8 cellular contexts compared by ENCODE assay signal in genomic region chr10:123007558-123008378, GRCh38. TPM values are rescaled to one million over a fixed set of nuclear protein-coding genes. Genes with fewer than 3 reads are reported as not detected.
A peak's percentile ranks its signal among the peaks of the same experiment; 100 is the strongest.
DNase-seq lines count a peak whose midpoint lies in the region; ATAC-seq and TF ChIP-seq lines count a peak whose summit lies in the region.

No MANE protein-coding gene starts in this region.

- H3K27ac Mint-ChIP-seq in activated CD8-positive, alpha-beta T cell treated with anti-CD3 and anti-CD28 coated beads for 36 hours, result peak overlapping the region; percentile 99
- H3K27ac Mint-ChIP-seq in stimulated activated naive CD8-positive, alpha-beta T cell treated with anti-CD3 and anti-CD28 coated beads, Interleukin-15, amount 100 ng/mL, for 72 hours, result peak overlapping the region; percentile 98 to 100

- H3K9me3 Mint-ChIP-seq in activated CD8-positive, alpha-beta T cell treated with anti-CD3 and anti-CD28 coated beads for 36 hours, result no peaks in the 10 kb centered on the region
- H3K9me3 Mint-ChIP-seq in stimulated activated naive CD8-positive, alpha-beta T cell treated with anti-CD3 and anti-CD28 coated beads, Interleukin-15, amount 100 ng/mL, for 72 hours, result no peaks in the 10 kb centered on the region

- intact Hi-C loops in activated CD8-positive, alpha-beta T cell treated with anti-CD3 and anti-CD28 coated beads for 36 hours (cut with micrococcal nuclease), result loop anchor here (2.0 kb wide), 1 partner anchor 53 kb away; the partner anchor contains the start of gene C10orf88

- peaks cover 7% of the 10 kb centered on the region for H3K4me1 ChIP-seq in mucosa of stomach (ENCODE audit: control insufficient read depth, insufficient read depth, low read length)

- TF ChIP-seq CTCF in activated CD8-positive, alpha-beta T cell treated with anti-CD3 and anti-CD28 coated beads for 36 hours (IDR thresholded peaks at IDR 0.05), result no peak
- TF ChIP-seq CTCF in epithelial cell of proximal tubule (conservative IDR thresholded peaks at IDR 0.05; ENCODE audit: low read depth, low read length), result no peak

- no peaks in the 10 kb centered on the region for H3K36me3 ChIP-seq in mucosa of stomach (ENCODE audit: control insufficient read depth, insufficient read depth, low read length)

- DNase-seq in DMS79 treated with DMSO at 0.1 percent for 48 hours (lab: John Stamatoyannopoulos, UW), result peak; percentile 7
- no peak for DNase-seq in DMS79 (lab: John Stamatoyannopoulos, UW)
- peak; percentile 33 to 74 for DNase-seq in NCI-H526 (lab: John Stamatoyannopoulos, UW)
- DNase-seq in activated CD8-positive, alpha-beta T cell treated with anti-CD3 and anti-CD28 coated beads for 36 hours, result peak; percentile 72
- no peak for DNase-seq in epithelial cell of proximal tubule (ENCODE audit: low read depth)
- DNase-seq in stimulated activated naive CD8-positive, alpha-beta T cell treated with anti-CD3 and anti-CD28 coated beads, Interleukin-15, amount 100 ng/mL, for 72 hours, result peak; percentile 37 to 52

- H3K4me3 ChIP-seq in epithelial cell of proximal tubule (ENCODE audit: low read depth, low read length), result peak overlapping the region; percentile 65
- peak overlapping the region; percentile 84 for H3K4me3 ChIP-seq in mucosa of stomach (ENCODE audit: low read length)

- peaks cover 40% of the 10 kb centered on the region for H3K4me1 Mint-ChIP-seq in activated CD8-positive, alpha-beta T cell treated with anti-CD3 and anti-CD28 coated beads for 36 hours (ENCODE audit: low read depth)
- peaks cover 37% of the 10 kb centered on the region for H3K4me1 Mint-ChIP-seq in stimulated activated naive CD8-positive, alpha-beta T cell treated with anti-CD3 and anti-CD28 coated beads, Interleukin-15, amount 100 ng/mL, for 72 hours

- H3K27me3 ChIP-seq in mucosa of stomach (ENCODE audit: control insufficient read depth, insufficient read depth, low read length), result no peaks in the 10 kb centered on the region

- POLR2A ChIA-PET in activated CD8-positive, alpha-beta T cell treated with anti-CD3 and anti-CD28 coated beads for 36 hours (lab: Charles Lee), result interaction anchor here (0.8 to 2.8 kb wide), 10 partner anchors 9 to 151 kb away, joined by 3 to 38 read pairs (median 4); partner anchors contain the start of genes C10orf88 and PSTK

- CTCF ChIA-PET in activated CD8-positive, alpha-beta T cell treated with anti-CD3 and anti-CD28 coated beads for 36 hours (lab: Charles Lee), result interaction anchor here (0.8 to 4.5 kb wide), 6 partner anchors 9 to 27 kb away, joined by 3 to 30 read pairs (median 4); partner anchors contain the start of gene PSTK

- H3K4me3 Mint-ChIP-seq in activated CD8-positive, alpha-beta T cell treated with anti-CD3 and anti-CD28 coated beads for 36 hours, result peak overlapping the region; percentile 94
- H3K4me3 Mint-ChIP-seq in stimulated activated naive CD8-positive, alpha-beta T cell treated with anti-CD3 and anti-CD28 coated beads, Interleukin-15, amount 100 ng/mL, for 72 hours, result peak overlapping the region; percentile 96 to 99

- peak overlapping the region; percentile 97 for H3K9ac ChIP-seq in mucosa of stomach (ENCODE audit: low read length)

- H3K36me3 Mint-ChIP-seq in activated CD8-positive, alpha-beta T cell treated with anti-CD3 and anti-CD28 coated beads for 36 hours (ENCODE audit: low read depth), result peaks cover 15% of the 10 kb centered on the region

- no peaks in the 10 kb centered on the region for H3K27me3 Mint-ChIP-seq in activated CD8-positive, alpha-beta T cell treated with anti-CD3 and anti-CD28 coated beads for 36 hours
- H3K27me3 Mint-ChIP-seq in stimulated activated naive CD8-positive, alpha-beta T cell treated with anti-CD3 and anti-CD28 coated beads, Interleukin-15, amount 100 ng/mL, for 72 hours, result no peaks in the 10 kb centered on the region

- ATAC-seq in HG02938 (IDR thresholded peaks at IDR 0.05; ENCODE audit: unreplicated experiment), result peak; percentile 52
- peak; percentile 35 for ATAC-seq in activated CD8-positive, alpha-beta T cell treated with anti-CD3 and anti-CD28 coated beads for 36 hours
- ATAC-seq in stimulated activated naive CD8-positive, alpha-beta T cell treated with anti-CD3 and anti-CD28 coated beads, Interleukin-15, amount 100 ng/mL, for 72 hours, result peak; percentile 62

- no peaks in the 10 kb centered on the region for H3K9me3 ChIP-seq in mucosa of stomach (ENCODE audit: control insufficient read depth, low read length)

RNA-seq across cellular contexts. Expression of gene IKZF5, which starts 0.8 kb away (rescaled TPM):
- total RNA-seq in activated CD8-positive, alpha-beta T cell treated with anti-CD3 and anti-CD28 coated beads for 36 hours, result 10 to 100 TPM; 15.2 to 21.5 TPM
- 1.0 and 5.1 TPM in 2 replicates for total RNA-seq in epithelial cell of proximal tubule

RNA-seq across cellular contexts. Expression of gene ACADSB, which starts 1.0 kb away (rescaled TPM):
- 10 to 100 TPM; 19.7 to 20.7 TPM for total RNA-seq in activated CD8-positive, alpha-beta T cell treated with anti-CD3 and anti-CD28 coated beads for 36 hours
- total RNA-seq in epithelial cell of proximal tubule, result 4.4 and 5.0 TPM in 2 replicates

RNA-seq across cellular contexts. Expression of gene PSTK, which starts 27.6 kb away (rescaled TPM):
- 1 to 10 TPM; 4.3 to 4.8 TPM for total RNA-seq in activated CD8-positive, alpha-beta T cell treated with anti-CD3 and anti-CD28 coated beads for 36 hours
- 3.0 and 4.6 TPM in 2 replicates for total RNA-seq in epithelial cell of proximal tubule

RNA-seq across cellular contexts. Expression of gene C10orf88, which starts 53.7 kb away (rescaled TPM):
- 1 to 10 TPM; 6.3 to 9.1 TPM for total RNA-seq in activated CD8-positive, alpha-beta T cell treated with anti-CD3 and anti-CD28 coated beads for 36 hours
- 3.9 and 5.9 TPM in 2 replicates for total RNA-seq in epithelial cell of proximal tubule

Comparison
In these comparisons a context has a peak if more than half of its experiments do, and no peak if none do; other contexts are left out.
1. DNase-seq: peak in DMS79 treated with DMSO at 0.1 percent for 48 hours (single experiment), NCI-H526 (2 of 2), activated CD8-positive, alpha-beta T cell treated with anti-CD3 and anti-CD28 coated beads for 36 hours (single experiment) and stimulated activated naive CD8-positive, alpha-beta T cell treated with anti-CD3 and anti-CD28 coated beads, Interleukin-15, amount 100 ng/mL, for 72 hours (2 of 2); none in DMS79 (single experiment) and epithelial cell of proximal tubule (single experiment).
2. Peak in every context shown above with its lines, with median percentiles within 50 percentile points of each other: ATAC-seq.